In the genomic region with DNA sequence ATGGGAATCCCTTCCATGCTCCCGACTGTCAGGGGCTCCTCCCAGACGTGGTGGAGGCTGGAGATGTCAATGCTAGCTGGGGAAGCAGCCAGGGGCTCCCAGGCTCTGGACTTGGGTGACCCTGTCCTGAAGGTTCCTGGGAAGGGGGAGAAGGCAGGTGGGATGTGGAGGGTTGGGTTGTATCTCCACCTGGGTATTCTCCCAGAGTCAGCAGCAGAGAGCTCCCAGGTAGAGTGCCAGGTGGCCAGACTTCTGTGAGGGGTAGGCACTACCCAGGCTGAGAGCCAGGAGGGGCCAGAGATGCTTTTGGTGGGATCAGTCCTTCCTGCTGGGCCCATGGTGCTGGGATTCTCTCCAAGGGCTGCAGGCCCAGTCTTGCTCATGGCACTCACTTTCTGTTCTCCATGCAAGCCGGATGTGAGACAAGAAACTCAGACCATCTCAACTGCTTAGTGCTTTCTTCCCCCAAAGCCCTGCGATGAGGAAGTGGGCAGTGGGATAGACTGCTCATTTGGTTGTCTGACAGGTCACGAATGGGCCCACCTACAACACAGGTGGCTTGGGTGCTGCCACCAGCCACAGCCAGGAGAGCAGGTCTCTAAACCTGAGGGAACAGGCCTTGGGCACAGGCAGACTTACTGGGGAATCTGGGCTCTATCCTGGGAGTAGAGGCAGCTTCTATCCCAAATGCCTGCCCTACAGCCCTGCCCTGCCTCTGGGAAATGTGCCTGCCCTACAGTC, we compare ENCODE assay signal across 1 cellular context.
TF ChIP-seq lines count a peak whose summit lies in the region.

No MANE protein-coding gene starts in this region.

TF ChIP-seq in IMR-90, 13 proteins besides CTCF, POLR2A, EP300 and RAD21 (continued from another document):
- TF ChIP-seq RCOR1 (IDR thresholded peaks at IDR 0.05; ENCODE audit: insufficient replicate concordance, low read length) (no peak), MXI1 (IDR thresholded peaks at IDR 0.05; ENCODE audit: borderline replicate concordance, low read depth, low read length) (no peak), FOS (IDR thresholded peaks at IDR 0.05; ENCODE audit: low read depth, low read length) (no peak), CHD1 (IDR thresholded peaks at IDR 0.05; ENCODE audit: low read depth, low read length) (no peak), MAFK (IDR thresholded peaks at IDR 0.05; ENCODE audit: low read depth, low read length) (no peak), CEBPB (IDR thresholded peaks at IDR 0.05; ENCODE audit: low read depth, low read length) (no peak), RFX5 (IDR thresholded peaks at IDR 0.05; ENCODE audit: low read depth, low read length) (no peak), NFE2L2 (IDR thresholded peaks at IDR 0.05; ENCODE audit: low read depth, low read length) (no peak)
- TF ChIP-seq, protein P1, sequence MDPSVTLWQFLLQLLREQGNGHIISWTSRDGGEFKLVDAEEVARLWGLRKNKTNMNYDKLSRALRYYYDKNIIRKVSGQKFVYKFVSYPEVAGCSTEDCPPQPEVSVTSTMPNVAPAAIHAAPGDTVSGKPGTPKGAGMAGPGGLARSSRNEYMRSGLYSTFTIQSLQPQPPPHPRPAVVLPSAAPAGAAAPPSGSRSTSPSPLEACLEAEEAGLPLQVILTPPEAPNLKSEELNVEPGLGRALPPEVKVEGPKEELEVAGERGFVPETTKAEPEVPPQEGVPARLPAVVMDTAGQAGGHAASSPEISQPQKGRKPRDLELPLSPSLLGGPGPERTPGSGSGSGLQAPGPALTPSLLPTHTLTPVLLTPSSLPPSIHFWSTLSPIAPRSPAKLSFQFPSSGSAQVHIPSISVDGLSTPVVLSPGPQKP (IDR thresholded peaks at IDR 0.05; ENCODE audit: borderline replicate concordance, low read depth, low read length), result no peak
TF ChIP-seq in IMR-90: peak in this region for 0.
